ENCODE assay signal across 17 cellular contexts in the genomic region with DNA sequence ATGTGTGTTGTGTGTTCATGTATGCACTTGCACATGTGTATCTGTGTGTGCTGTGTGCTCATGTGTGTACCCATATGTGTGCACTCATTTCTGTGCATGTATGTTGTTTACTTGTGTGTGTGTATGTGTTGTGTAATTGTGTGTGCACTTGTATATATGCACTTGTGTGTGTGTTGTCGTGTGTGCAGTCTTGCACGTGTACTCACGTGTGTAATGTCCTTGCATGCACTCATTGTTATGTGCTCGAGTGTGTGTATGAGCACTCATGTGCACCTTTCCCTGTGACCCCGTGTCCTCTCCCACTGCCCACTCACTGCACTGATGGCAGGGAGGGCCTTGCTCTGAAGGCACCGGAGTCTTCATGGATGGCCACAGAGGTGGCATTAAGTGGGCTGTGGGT.
DNase-seq lines count a peak whose midpoint lies in the region; ATAC-seq, FAIRE-seq and TF ChIP-seq lines count a peak whose summit lies in the region.
"Had no signal": no experiment of that assay in that cellular context is flagged by ENCODE, and none has a peak within 500 bp of the region (broad histone marks: within the 10 kb centered on the region; RNA-seq: fewer than 3 reads in every experiment).

No MANE protein-coding gene starts in this region.

- TF ChIP-seq POLR2A in GM12891 (IDR thresholded peaks at IDR 0.05; ENCODE audit: low read depth, low read length): no peak
- no peak for TF ChIP-seq POLR2A in erythroblast (IDR thresholded peaks at IDR 0.05; ENCODE audit: low read length)

- H3K27me3 ChIP-seq in bronchial epithelial cell (ENCODE audit: control insufficient read depth, insufficient read depth, low read length) (no peaks in the 10 kb centered on the region), neuronal stem cell (ENCODE audit: control insufficient read depth in 3 of 3, insufficient read depth in 3 of 3, low read depth in 1 of 3, low read length in 3 of 3) (peaks cover 0 to 47% (median 2%) of the 10 kb centered on the region in 3 experiments), heart right ventricle (no peaks in the 10 kb centered on the region)

- no peak overlapping the region for H2BK5ac ChIP-seq in neuronal stem cell (ENCODE audit: low read length)

- no peak overlapping the region for H2AFZ ChIP-seq in neuronal stem cell (ENCODE audit: low read length)
- H2AFZ ChIP-seq: GM23248 had no signal

- no CpG with 5 or more reads among the region's 6 CpGs for WGBS in neuronal stem cell (ENCODE audit: extremely low coverage in 2 of 2, insufficient read length in 2 of 2, insufficient replicate concordance in 1 of 2), 2 donors
- 94 to 95% methylated on average over 6 of the region's 6 CpGs for WGBS in heart right ventricle, 2 donors

- H4K91ac ChIP-seq in neuronal stem cell (ENCODE audit: low read depth, low read length, poor library complexity): no peak overlapping the region

- no peak overlapping the region for H3K4me2 ChIP-seq in neuronal stem cell (ENCODE audit: insufficient read depth, low read length, poor library complexity, severe bottlenecking)

- no peak for TF ChIP-seq CTCF in bronchial epithelial cell (IDR thresholded peaks at IDR 0.05; ENCODE audit: insufficient read depth, low read length, severe bottlenecking)
- TF ChIP-seq CTCF in heart right ventricle (IDR thresholded peaks at IDR 0.05): no peak

- H3K9me3 ChIP-seq in neuronal stem cell (replicated peaks in 1 of 2; ENCODE audit: control insufficient read depth in 2 of 2, insufficient read depth in 1 of 2, low read depth in 1 of 2, low read length in 2 of 2): no peaks in the 10 kb centered on the region
- H3K9me3 ChIP-seq in heart right ventricle: no peaks in the 10 kb centered on the region
- H3K9me3 ChIP-seq: HAP-1 had no signal

- H3K27ac ChIP-seq in neuronal stem cell (replicated peaks; ENCODE audit: low read length) (no peak overlapping the region), heart right ventricle (no peak overlapping the region)
- H3K27ac ChIP-seq: GM23248 had no signal

- no peak overlapping the region for H2AK5ac ChIP-seq in neuronal stem cell (ENCODE audit: low read depth, low read length)

- peaks cover 0 to 3% of the 10 kb centered on the region in 2 donors for H3K4me1 ChIP-seq in neuronal stem cell (ENCODE audit: control insufficient read depth in 2 of 2, insufficient read depth in 1 of 2, low read depth in 1 of 2, low read length in 2 of 2)
- no peaks in the 10 kb centered on the region for H3K4me1 ChIP-seq in heart right ventricle
- H3K4me1 ChIP-seq: HAP-1 had no signal

- H2BK120ac ChIP-seq in neuronal stem cell (ENCODE audit: low read depth, low read length): no peak overlapping the region

- no peak overlapping the region for H2BK15ac ChIP-seq in neuronal stem cell (ENCODE audit: low read length)

- peaks cover 2% of the 10 kb centered on the region for H3K79me1 ChIP-seq in neuronal stem cell (ENCODE audit: low read depth, low read length)

- peak overlapping the region; percentile 81 for H3K23ac ChIP-seq in neuronal stem cell (ENCODE audit: low read depth, low read length, poor library complexity)

- peak overlapping the region; percentile 33 for H2BK12ac ChIP-seq in neuronal stem cell (ENCODE audit: low read length)

- H4K8ac ChIP-seq in neuronal stem cell (ENCODE audit: low read depth, low read length): no peak overlapping the region

- H3K36me3 ChIP-seq in bronchial epithelial cell (ENCODE audit: control insufficient read depth, insufficient read depth, low read length) (no peaks in the 10 kb centered on the region), neuronal stem cell (replicated peaks in 1 of 2; ENCODE audit: control insufficient read depth in 2 of 2, insufficient read depth in 2 of 2, low read length in 2 of 2) (peaks cover 0 to 2% of the 10 kb centered on the region in 2 donors), heart right ventricle (no peaks in the 10 kb centered on the region)
- H3K36me3 ChIP-seq: HAP-1 had no signal

- no peak overlapping the region for H3K14ac ChIP-seq in neuronal stem cell (ENCODE audit: low read length)

- H3K4me3 ChIP-seq in bronchial epithelial cell (ENCODE audit: low read depth, low read length): no peak overlapping the region
- peak overlapping the region in 1 of 2 donors; percentile 60 for H3K4me3 ChIP-seq in neuronal stem cell (ENCODE audit: low read length in 2 of 2)
- no peak overlapping the region for H3K4me3 ChIP-seq in heart right ventricle
- H3K4me3 ChIP-seq: GM23248, HAP-1 had no signal

- H3K4ac ChIP-seq in neuronal stem cell (ENCODE audit: low read length): no peak overlapping the region

- no peak for ATAC-seq in heart right ventricle
- ATAC-seq in HG03442 (IDR thresholded peaks at IDR 0.05; ENCODE audit: unreplicated experiment): no peak

- DNase-seq in GM12891 (ENCODE audit: insufficient read length, low spot score) (no peak), bronchial epithelial cell (ENCODE audit: low read depth) (no peak), neuronal stem cell (ENCODE audit: low spot score) (no peak), heart right ventricle (no peak), erythroblast (lab: John Stamatoyannopoulos, UW) (no peak)
- DNase-seq: C1 segment of cervical spinal cord; Calu3; CD4-positive, alpha-beta memory T cell; COR-L47; DMS153; GM23248; HFFc6 had no signal

- FAIRE-seq in GM12891 (lab: Jason Lieb, UNC): peak; percentile 58
- peak; percentile 72 for FAIRE-seq in bronchial epithelial cell (lab: Jason Lieb, UNC)
- FAIRE-seq: G401.6, GM19239, H1 had no signal

- H3K18ac ChIP-seq in neuronal stem cell (ENCODE audit: low read length): no peak overlapping the region

- intact Hi-C loops in heart right ventricle (cut with DNase I): no loop called here

- H3K9ac ChIP-seq in neuronal stem cell (ENCODE audit: low read depth, low read length, poor library complexity): peak overlapping the region; percentile 24
- H3K9ac ChIP-seq: GM23248 had no signal

TF ChIP-seq in GM12891, 5 proteins besides CTCF, POLR2A, EP300 and RAD21:
- TF ChIP-seq TAF1 (IDR thresholded peaks at IDR 0.05; ENCODE audit: low read depth, low read length) (no peak), POU2F2 (IDR thresholded peaks at IDR 0.05; ENCODE audit: low read depth, low read length) (no peak), PAX5 (IDR thresholded peaks at IDR 0.05; ENCODE audit: insufficient read depth, low read length, severe bottlenecking) (no peak), SPI1 (IDR thresholded peaks at IDR 0.05; ENCODE audit: low read depth, low read length) (no peak), POLR2AphosphoS5 (IDR thresholded peaks at IDR 0.05; ENCODE audit: low read depth, low read length) (no peak)
